In the genomic region with DNA sequence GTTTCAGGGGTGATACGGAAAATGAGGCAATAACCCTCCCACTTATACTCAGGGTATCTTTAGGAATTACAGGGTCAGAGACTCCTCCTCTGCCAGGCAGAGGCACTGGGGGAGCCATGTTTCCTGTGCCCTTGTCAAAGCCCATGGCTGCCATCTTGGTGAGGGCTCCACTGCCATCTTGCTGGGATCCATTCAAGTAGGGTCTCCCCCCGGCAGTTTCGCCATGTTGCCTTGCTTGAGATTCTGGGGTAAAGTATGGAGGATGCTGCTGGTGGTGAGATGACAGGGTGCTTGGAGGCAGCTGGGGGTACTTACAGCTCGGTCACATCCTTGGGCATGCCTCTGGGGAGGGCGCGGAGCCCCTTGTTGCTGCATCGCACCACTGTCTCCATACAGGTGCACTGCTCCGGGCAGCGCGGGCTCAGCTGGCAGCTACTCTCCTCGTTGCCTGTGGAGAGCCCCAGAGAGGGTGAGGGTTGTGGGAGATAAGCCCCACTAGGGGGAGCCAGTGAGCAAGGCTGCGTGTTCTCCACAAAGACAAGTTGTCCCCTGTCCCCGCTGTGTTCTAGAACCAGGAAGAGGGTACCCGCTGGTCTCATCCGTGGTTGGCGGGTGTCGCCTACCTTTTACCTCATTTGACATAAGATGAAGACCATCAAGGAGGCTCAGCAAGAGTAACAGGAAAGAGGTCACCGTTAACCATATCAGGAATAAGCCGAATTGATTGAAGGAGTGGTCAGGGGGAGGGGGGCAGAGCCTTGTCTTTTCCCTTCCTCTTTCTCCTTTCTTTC, we compare ENCODE assay signal across 8 cellular contexts.
DNase-seq lines count a peak whose midpoint lies in the region; ATAC-seq, FAIRE-seq and TF ChIP-seq lines count a peak whose summit lies in the region.

No MANE protein-coding gene starts in this region.

- H3K4me1 ChIP-seq in adipocyte (ENCODE audit: control insufficient read depth, insufficient read depth, low read length) (no peaks in the 10 kb centered on the region), keratinocyte (ENCODE audit: control insufficient read depth, extremely low read depth, insufficient read depth, low read length) (no peaks in the 10 kb centered on the region), sigmoid colon (no peaks in the 10 kb centered on the region)

- H4K20me1 ChIP-seq in keratinocyte (ENCODE audit: control insufficient read depth, extremely low read depth, insufficient read depth, low read length) = no peaks in the 10 kb centered on the region

- dilution Hi-C loops in keratinocyte (cut with MboI; ENCODE audit: extremely low pct_ligation_motif_present, low sequenced_read_pairs) = no loop called here

- no peak for FAIRE-seq in keratinocyte (lab: Jason Lieb, UNC)

- ATAC-seq in HG02981 (IDR thresholded peaks at IDR 0.05; ENCODE audit: unreplicated experiment) = peak; percentile 78

- H3K36me3 ChIP-seq in adipocyte (ENCODE audit: control insufficient read depth, insufficient read depth, low read length, severe bottlenecking) (peaks cover 84% of the 10 kb centered on the region), keratinocyte (ENCODE audit: control insufficient read depth in 2 of 2, extremely low read depth in 1 of 2, insufficient read depth in 2 of 2, low read length in 2 of 2) (no peaks in the 10 kb centered on the region), sigmoid colon (peaks cover 0 to 51% (median 1%) of the 10 kb centered on the region in 4 donors)

- TF ChIP-seq EP300 in sigmoid colon (IDR thresholded peaks at IDR 0.05) = no peak

- DNase-seq in NK-92 treated with Interleukin-12 subunit alpha and Interleukin-12 subunit beta, amount 100 ng/mL, for 24 hours (lab: John Stamatoyannopoulos, UW) = peak; percentile 24
- DNase-seq in NK-92 (lab: John Stamatoyannopoulos, UW; ENCODE audit: unreplicated experiment) (no peak), NOMO-1 (lab: John Stamatoyannopoulos, UW; ENCODE audit: unreplicated experiment in 2 of 2) (peak; percentile 2 to 16), adipocyte (ENCODE audit: low read depth) (peak; percentile 32), keratinocyte (ENCODE audit: low read depth, low spot score) (peak; percentile 5), sigmoid colon (no peak)
- DNase-seq in stimulated activated CD8-positive, alpha-beta memory T cell treated with anti-CD3 and anti-CD28 coated beads, Interleukin-7, amount 100 ng/mL, for 48 hours (ENCODE audit: extremely low read depth in 1 of 2, low read depth in 1 of 2) = peak; percentile 32 to 36

- H3K79me2 ChIP-seq in keratinocyte (ENCODE audit: control insufficient read depth, insufficient read depth, low read length) = no peaks in the 10 kb centered on the region

- H3K9me3 ChIP-seq in adipocyte (ENCODE audit: control insufficient read depth, low read length) (no peaks in the 10 kb centered on the region), keratinocyte (ENCODE audit: control insufficient read depth, low read depth, low read length) (no peaks in the 10 kb centered on the region), sigmoid colon (no peaks in the 10 kb centered on the region)

- H3K27ac ChIP-seq in keratinocyte (ENCODE audit: control insufficient read depth, insufficient read depth, low read length) (no peak overlapping the region), sigmoid colon (no peak overlapping the region)

- no peak overlapping the region for H3K4me2 ChIP-seq in keratinocyte (ENCODE audit: control insufficient read depth, extremely low read depth, insufficient read depth, low read depth, low read length)

- no peaks in the 10 kb centered on the region for H3K9me1 ChIP-seq in keratinocyte (ENCODE audit: control insufficient read depth, extremely low read depth, insufficient read depth, low read length)

- H3K9ac ChIP-seq in adipocyte (ENCODE audit: low read length) (no peak overlapping the region), keratinocyte (ENCODE audit: control insufficient read depth, extremely low read depth, insufficient read depth, low read length) (no peak overlapping the region)

- TF ChIP-seq POLR2A in sigmoid colon (IDR thresholded peaks at IDR 0.05) = no peak

- H2AFZ ChIP-seq in keratinocyte (ENCODE audit: control insufficient read depth, low read length) = no peak overlapping the region

- 54 to 73% methylated on average over 19 of the region's 19 CpGs for WGBS in sigmoid colon, 2 donors

- intact Hi-C loops in sigmoid colon (cut with DNase I) = no loop called here

- no peaks in the 10 kb centered on the region for H3K27me3 ChIP-seq in adipocyte (replicated peaks; ENCODE audit: control insufficient read depth, insufficient read depth, low read length)
- no peaks in the 10 kb centered on the region for H3K27me3 ChIP-seq in keratinocyte (ENCODE audit: control insufficient read depth, extremely low read depth, insufficient read depth, low read length)
- no peaks in the 10 kb centered on the region for H3K27me3 ChIP-seq in sigmoid colon

- H3K4me3 ChIP-seq in adipocyte (ENCODE audit: low read length) = no peak overlapping the region
- no peak overlapping the region for H3K4me3 ChIP-seq in keratinocyte (ENCODE audit: control insufficient read depth in 2 of 3, extremely low read depth in 1 of 3, insufficient read depth in 2 of 3, low read depth in 1 of 3, low read length in 3 of 3)
- no peak overlapping the region for H3K4me3 ChIP-seq in sigmoid colon

- TF ChIP-seq CTCF in keratinocyte (optimal IDR thresholded peaks at IDR 0.05 in 1 of 3, IDR thresholded peaks at IDR 0.05 in 1 of 3, conservative IDR thresholded peaks at IDR 0.05 in 1 of 3; ENCODE audit: extremely low read depth in 1 of 3, insufficient read depth in 2 of 3, low read length in 3 of 3) = peak; percentile 65 to 85 (median 71)
- TF ChIP-seq CTCF in sigmoid colon (IDR thresholded peaks at IDR 0.05) = peak in 1 of 4 experiments; percentile 35

Comparison
In these comparisons a context has a peak if more than half of its experiments do, and no peak if none do; other contexts are left out.
1. DNase-seq: peak in NK-92 treated with Interleukin-12 subunit alpha and Interleukin-12 subunit beta, amount 100 ng/mL, for 24 hours (single experiment), NOMO-1 (2 of 2), adipocyte (single experiment), keratinocyte (single experiment) and stimulated activated CD8-positive, alpha-beta memory T cell treated with anti-CD3 and anti-CD28 coated beads, Interleukin-7, amount 100 ng/mL, for 48 hours (2 of 2); none in NK-92 (single experiment) and sigmoid colon (single experiment).